ENCODE assay signal across 41 cellular contexts in the genomic region with DNA sequence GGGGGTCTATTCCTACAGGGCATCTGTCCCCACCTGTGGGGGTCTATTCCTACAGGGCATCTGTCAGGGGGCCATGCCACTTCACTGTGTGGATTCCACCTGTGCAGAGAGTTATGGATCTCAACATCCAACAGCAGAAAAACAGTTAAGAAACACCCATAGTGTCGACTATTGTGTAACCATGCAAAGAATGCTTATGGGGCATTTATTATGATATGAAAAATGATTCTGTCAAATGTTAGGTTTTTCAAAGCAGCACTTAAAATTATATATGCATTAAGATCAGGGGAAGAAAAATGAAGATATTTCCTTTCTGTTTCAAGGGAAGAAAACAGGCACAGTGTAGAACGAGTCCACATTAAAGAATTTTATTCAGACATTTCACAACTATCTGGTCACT. TPM values are rescaled to one million over a fixed set of nuclear protein-coding genes. Genes with fewer than 3 reads are reported as not detected.
"Had no signal": no experiment of that assay in that cellular context is flagged by ENCODE, and none has a peak within 500 bp of the region (broad histone marks: within the 10 kb centered on the region; RNA-seq: fewer than 3 reads in every experiment).

No MANE protein-coding gene starts in this region.

- H3K27ac Mint-ChIP-seq: activated CD4-positive, alpha-beta memory T cell treated with anti-CD3 and anti-CD28 coated beads for 36 hours; activated CD4-positive, alpha-beta T cell treated with anti-CD3 and anti-CD28 coated beads, Interleukin-2, amount 10 ng/mL, durations not matched to agents 24 days and 14 days; activated CD8-positive, alpha-beta T cell treated with anti-CD3 and anti-CD28 coated beads for 36 hours; activated naive CD4-positive, alpha-beta T cell treated with anti-CD3 and anti-CD28 coated beads for 36 hours; activated naive CD4-positive, alpha-beta T cell treated with anti-CD3 and anti-CD28 coated beads, Interleukin-2, amount 50 U/mL, for 72 hours; activated naive CD8-positive, alpha-beta T cell treated with anti-CD3 and anti-CD28 coated beads for 36 hours; activated T-cell treated with anti-CD3 and anti-CD28 coated beads, Interleukin-2, amount 50 U/mL, for 72 hours; activated T-helper 1 cell treated with anti-CD3 and anti-CD28 coated beads, Interleukin-12 subunit alpha, Interleukin-12 subunit beta, Interleukin-2, Interleukin-4 antibody, amounts not matched to agents 30 ng/mL and 10 ng/mL and 1 ng/mL, durations not matched to agents 14 hours and 24 hours and 36 hours; activated T-helper 17 cell treated with anti-CD3 and anti-CD28 coated beads, Interleukin-2, amount 50 U/mL, for 72 hours; T-helper 1 cell treated with Interleukin-12 subunit alpha and Interleukin-12 subunit beta and Interleukin-4 antibody, amounts not matched to agents 30 μg/mL and 1 μg/mL, for 36 hours; T-helper 2 cell treated with Interferon-gamma antibody and Interleukin-4, amounts not matched to agents 5 μg/mL and 100 μg/mL, for 36 hours had no signal

- H3K27me3 ChIP-seq: adrenal gland had no signal

- ATAC-seq: activated CD8-positive, alpha-beta T cell treated with anti-CD3 and anti-CD28 coated beads for 36 hours; activated naive CD4-positive, alpha-beta T cell treated with anti-CD3 and anti-CD28 coated beads, Interleukin-2, amount 50 U/mL, for 72 hours; activated T-cell treated with anti-CD3 and anti-CD28 coated beads, Interleukin-2, amount 50 U/mL, for 4 hours; activated T-cell treated with anti-CD3 and anti-CD28 coated beads, Interleukin-2, amount 50 U/mL, for 72 hours; activated T-helper 17 cell treated with anti-CD3 and anti-CD28 coated beads, Interleukin-2, amount 50 U/mL, for 72 hours had no signal

- DNase-seq: activated B cell treated with CpG ODN at 0.5 μM for 24 hours; activated CD4-positive, alpha-beta memory T cell treated with anti-CD3 and anti-CD28 coated beads for 36 hours; activated CD4-positive, alpha-beta T cell treated with anti-CD3 and anti-CD28 coated beads for 4 hours; activated CD4-positive, alpha-beta T cell treated with anti-CD3 and anti-CD28 coated beads, Interleukin-2, amount 10 ng/mL, durations not matched to agents 24 days and 14 days; activated CD4-positive, alpha-beta T cell treated with anti-CD3 and anti-CD28 coated beads, Interleukin-2, amount 50 U/mL, for 1 hour; activated CD4-positive, alpha-beta T cell treated with anti-CD3 and anti-CD28 coated beads, Interleukin-2, amount 50 U/mL, for 4 hours; activated CD4-positive, CD25-positive, alpha-beta regulatory T cell treated with anti-CD3 and anti-CD28 coated beads, Interleukin-2, amount 50 U/mL, for 72 hours; activated CD8-positive, alpha-beta memory T cell treated with anti-CD3 and anti-CD28 coated beads, Interleukin-2, amount 50 U/mL, for 4 hours; activated CD8-positive, alpha-beta T cell treated with anti-CD3 and anti-CD28 coated beads for 36 hours; activated effector memory CD4-positive, alpha-beta T cell treated with anti-CD3 and anti-CD28 coated beads, Interleukin-2, amount 50 U/mL, for 16 hours; activated gamma-delta T cell treated with Interleukin-2 at 50 U/mL for 16 hours; activated naive CD4-positive, alpha-beta T cell; activated naive CD4-positive, alpha-beta T cell treated with anti-CD3 and anti-CD28 coated beads for 36 hours; activated naive CD4-positive, alpha-beta T cell treated with anti-CD3 and anti-CD28 coated beads, Interleukin-2, amount 50 U/mL, for 16 hours; activated naive CD8-positive, alpha-beta T cell treated with anti-CD3 and anti-CD28 coated beads for 36 hours; activated T-cell treated with anti-CD3 and anti-CD28 coated beads for 4 hours; activated T-cell treated with anti-CD3 and anti-CD28 coated beads, Interleukin-2, amount 50 U/mL, for 1 hour; activated T-cell treated with anti-CD3 and anti-CD28 coated beads, Interleukin-2, amount 50 U/mL, for 4 hours; activated T-cell treated with anti-CD3 and anti-CD28 coated beads, Interleukin-2, amount 50 U/mL, for 72 hours; adrenal gland; amniotic stem cell; aorta; caudate nucleus; cerebellar nuclear complex; T-helper 1 cell; T-helper 2 cell; T-helper 9 cell had no signal

- H3K4me1 ChIP-seq: adrenal gland had no signal

- H3K9me3 ChIP-seq: adrenal gland had no signal

- H3K36me3 Mint-ChIP-seq: activated CD4-positive, alpha-beta memory T cell treated with anti-CD3 and anti-CD28 coated beads for 36 hours; activated naive CD4-positive, alpha-beta T cell treated with anti-CD3 and anti-CD28 coated beads, Interleukin-2, amount 50 U/mL, for 72 hours; activated naive CD8-positive, alpha-beta T cell treated with anti-CD3 and anti-CD28 coated beads for 36 hours; brain had no signal

- H3K36me3 ChIP-seq: adrenal gland, cardiac muscle cell had no signal

- H3K27ac ChIP-seq: adrenal gland, cardiac muscle cell, VCaP had no signal

- H3K9me3 Mint-ChIP-seq: activated B cell treated with CpG ODN at 0.5 μM for 24 hours; activated CD4-positive, alpha-beta memory T cell treated with anti-CD3 and anti-CD28 coated beads for 36 hours; activated CD4-positive, alpha-beta T cell treated with anti-CD3 and anti-CD28 coated beads, Interleukin-2, amount 10 ng/mL, durations not matched to agents 24 days and 14 days; activated CD8-positive, alpha-beta T cell treated with anti-CD3 and anti-CD28 coated beads for 36 hours; activated naive CD4-positive, alpha-beta T cell treated with anti-CD3 and anti-CD28 coated beads for 36 hours; activated naive CD4-positive, alpha-beta T cell treated with anti-CD3 and anti-CD28 coated beads, Interleukin-2, amount 50 U/mL, for 72 hours; activated naive CD8-positive, alpha-beta T cell treated with anti-CD3 and anti-CD28 coated beads for 36 hours; activated T-cell treated with anti-CD3 and anti-CD28 coated beads, Interleukin-2, amount 50 U/mL, for 4 hours; activated T-helper 1 cell treated with anti-CD3 and anti-CD28 coated beads, Interleukin-12 subunit alpha, Interleukin-12 subunit beta, Interleukin-2, Interleukin-4 antibody, amounts not matched to agents 30 ng/mL and 10 ng/mL and 1 ng/mL, durations not matched to agents 14 hours and 24 hours and 36 hours; activated T-helper 17 cell treated with anti-CD3 and anti-CD28 coated beads, Interleukin-2, amount 50 U/mL, for 72 hours; brain; central memory CD8-positive, alpha-beta T cell; T-helper 1 cell treated with Interleukin-12 subunit alpha and Interleukin-12 subunit beta and Interleukin-4 antibody, amounts not matched to agents 30 μg/mL and 1 μg/mL, for 36 hours; T-helper 2 cell treated with Interferon-gamma antibody and Interleukin-4, amounts not matched to agents 5 μg/mL and 100 μg/mL, for 36 hours had no signal

- H3K4me3 Mint-ChIP-seq: activated CD4-positive, alpha-beta memory T cell treated with anti-CD3 and anti-CD28 coated beads for 36 hours; activated CD4-positive, alpha-beta T cell treated with anti-CD3 and anti-CD28 coated beads, Interleukin-2, amount 10 ng/mL, durations not matched to agents 24 days and 14 days; activated CD8-positive, alpha-beta T cell treated with anti-CD3 and anti-CD28 coated beads for 36 hours; activated naive CD4-positive, alpha-beta T cell treated with anti-CD3 and anti-CD28 coated beads for 36 hours; activated naive CD8-positive, alpha-beta T cell treated with anti-CD3 and anti-CD28 coated beads for 36 hours; activated T-cell treated with anti-CD3 and anti-CD28 coated beads, Interleukin-2, amount 50 U/mL, for 4 hours; activated T-cell treated with anti-CD3 and anti-CD28 coated beads, Interleukin-2, amount 50 U/mL, for 72 hours; activated T-helper 1 cell treated with anti-CD3 and anti-CD28 coated beads, Interleukin-12 subunit alpha, Interleukin-12 subunit beta, Interleukin-2, Interleukin-4 antibody, amounts not matched to agents 30 ng/mL and 10 ng/mL and 1 ng/mL, durations not matched to agents 14 hours and 24 hours and 36 hours; activated T-helper 17 cell treated with anti-CD3 and anti-CD28 coated beads, Interleukin-2, amount 50 U/mL, for 72 hours; brain; T-helper 1 cell treated with Interleukin-12 subunit alpha and Interleukin-12 subunit beta and Interleukin-4 antibody, amounts not matched to agents 30 μg/mL and 1 μg/mL, for 36 hours; T-helper 2 cell treated with Interferon-gamma antibody and Interleukin-4, amounts not matched to agents 5 μg/mL and 100 μg/mL, for 36 hours had no signal

- H3K27me3 Mint-ChIP-seq: activated B cell treated with CpG ODN at 0.5 μM for 24 hours; activated CD8-positive, alpha-beta T cell treated with anti-CD3 and anti-CD28 coated beads for 36 hours; activated naive CD8-positive, alpha-beta T cell treated with anti-CD3 and anti-CD28 coated beads for 36 hours; activated T-helper 17 cell treated with anti-CD3 and anti-CD28 coated beads, Interleukin-2, amount 50 U/mL, for 72 hours; brain; central memory CD8-positive, alpha-beta T cell had no signal

- FAIRE-seq: astrocyte, bronchial epithelial cell, TTC549 had no signal

- H3K4me3 ChIP-seq: adrenal gland, cardiac muscle cell had no signal

RNA-seq across cellular contexts. Expression of gene GPR31, which starts 2.9 kb away (rescaled TPM):
- total RNA-seq: activated B cell treated with CpG ODN at 0.5 μM for 24 hours; activated CD4-positive, alpha-beta memory T cell treated with anti-CD3 and anti-CD28 coated beads for 36 hours; activated CD4-positive, alpha-beta T cell treated with anti-CD3 and anti-CD28 coated beads, Interleukin-2, amount 10 ng/mL, durations not matched to agents 24 days and 14 days; activated CD8-positive, alpha-beta memory T cell treated with anti-CD3 and anti-CD28 coated beads for 36 hours; activated CD8-positive, alpha-beta T cell treated with anti-CD3 and anti-CD28 coated beads for 36 hours; activated naive CD4-positive, alpha-beta T cell treated with anti-CD3 and anti-CD28 coated beads for 36 hours; activated naive CD4-positive, alpha-beta T cell treated with anti-CD3 and anti-CD28 coated beads, Interleukin-2, amount 50 U/mL, for 72 hours; activated naive CD8-positive, alpha-beta T cell treated with anti-CD3 and anti-CD28 coated beads for 36 hours; activated T-cell treated with anti-CD3 and anti-CD28 coated beads, Interleukin-2, amount 50 U/mL, for 4 hours; activated T-cell treated with anti-CD3 and anti-CD28 coated beads, Interleukin-2, amount 50 U/mL, for 72 hours; activated T-helper 1 cell treated with anti-CD3 and anti-CD28 coated beads, Interleukin-12 subunit alpha, Interleukin-12 subunit beta, Interleukin-2, Interleukin-4 antibody, amounts not matched to agents 30 ng/mL and 10 ng/mL and 1 ng/mL, durations not matched to agents 14 hours and 24 hours and 36 hours; activated T-helper 17 cell treated with anti-CD3 and anti-CD28 coated beads, Interleukin-2, amount 50 U/mL, for 72 hours; adrenal gland; aorta; astrocyte; bronchial epithelial cell; cardiac muscle cell; chondrocyte had no signal
- polyA plus RNA-seq: adrenal gland, aorta, cardiac muscle cell had no signal

RNA-seq across cellular contexts. Expression of gene CCR6, which starts 32.0 kb away (rescaled TPM):
- total RNA-seq: activated CD4-positive, alpha-beta T cell treated with anti-CD3 and anti-CD28 coated beads, Interleukin-2, amount 10 ng/mL, durations not matched to agents 24 days and 14 days; activated naive CD4-positive, alpha-beta T cell treated with anti-CD3 and anti-CD28 coated beads, Interleukin-2, amount 50 U/mL, for 72 hours; activated T-helper 1 cell treated with anti-CD3 and anti-CD28 coated beads, Interleukin-12 subunit alpha, Interleukin-12 subunit beta, Interleukin-2, Interleukin-4 antibody, amounts not matched to agents 30 ng/mL and 10 ng/mL and 1 ng/mL, durations not matched to agents 14 hours and 24 hours and 36 hours; adrenal gland; astrocyte; bronchial epithelial cell; cardiac muscle cell; chondrocyte had no signal
- polyA plus RNA-seq: adrenal gland, aorta, cardiac muscle cell had no signal
